Comparison of ENCODE assay signal across 8 cellular contexts in genomic region chr2:146734042-146734715, GRCh38.
DNase-seq lines count a peak whose midpoint lies in the region; ATAC-seq and FAIRE-seq lines count a peak whose summit lies in the region.

No MANE protein-coding gene starts in this region.

- H3K36me3 ChIP-seq in CD4-positive, alpha-beta memory T cell (ENCODE audit: insufficient read depth, low read length): no peaks in the 10 kb centered on the region

- peak in 3 of 5 donors; percentile 4 to 12 (median 5) for DNase-seq in CD4-positive, alpha-beta memory T cell
- peak; percentile 31 for DNase-seq in Jurkat, Clone E6-1 (ENCODE audit: low read depth, low spot score)
- DNase-seq in RCC 7860 (ENCODE audit: low spot score): no peak
- peak; percentile 73 for DNase-seq in fibroblast of gingiva (ENCODE audit: low read depth)
- DNase-seq in pulmonary artery endothelial cell (ENCODE audit: low read depth, low spot score): peak; percentile 19
- no peak for DNase-seq in immature natural killer cell

- intact Hi-C loops in CD4-positive, alpha-beta memory T cell (cut with micrococcal nuclease): no loop called here

- ATAC-seq in GM19395 (IDR thresholded peaks at IDR 0.05; ENCODE audit: unreplicated experiment) (peak; percentile 76), HG03135 (IDR thresholded peaks at IDR 0.05; ENCODE audit: unreplicated experiment) (no peak)

- no peaks in the 10 kb centered on the region for H3K4me1 ChIP-seq in CD4-positive, alpha-beta memory T cell (ENCODE audit: insufficient read depth, low read length)

- FAIRE-seq in RCC 7860 (lab: Jason Lieb, UNC): peak; percentile 8

- POLR2A ChIA-PET in CD4-positive, alpha-beta memory T cell (lab: Charles Lee; ENCODE audit: partially characterized antibody): no interaction called here

- CTCF ChIA-PET in CD4-positive, alpha-beta memory T cell (lab: Charles Lee; ENCODE audit: partially characterized antibody): no interaction called here

- no peaks in the 10 kb centered on the region for H3K36me3 Mint-ChIP-seq in CD4-positive, alpha-beta memory T cell
- H3K36me3 Mint-ChIP-seq in immature natural killer cell: no peaks in the 10 kb centered on the region

- no peak overlapping the region for H3K27ac ChIP-seq in CD4-positive, alpha-beta memory T cell (ENCODE audit: low read depth, low read length)

- H3K4me1 Mint-ChIP-seq in CD4-positive, alpha-beta memory T cell: no peaks in the 10 kb centered on the region
- H3K4me1 Mint-ChIP-seq in immature natural killer cell: no peaks in the 10 kb centered on the region

- peaks cover 0 to under 1% (median 0%) of the 10 kb centered on the region in 8 donors for H3K9me3 Mint-ChIP-seq in CD4-positive, alpha-beta memory T cell
- peaks cover 0 to 6% (median 2%) of the 10 kb centered on the region in 6 donors for H3K9me3 Mint-ChIP-seq in immature natural killer cell

- no peaks in the 10 kb centered on the region for H3K27me3 Mint-ChIP-seq in CD4-positive, alpha-beta memory T cell
- H3K27me3 Mint-ChIP-seq in immature natural killer cell (ENCODE audit: low read depth in 3 of 3): peaks cover 0 to 2% (median 0%) of the 10 kb centered on the region in 3 donors

- H3K27me3 ChIP-seq in CD4-positive, alpha-beta memory T cell (ENCODE audit: insufficient read depth, low read length): no peaks in the 10 kb centered on the region

- H3K9me3 ChIP-seq in CD4-positive, alpha-beta memory T cell (ENCODE audit: control insufficient read depth in 1 of 2, low read length in 2 of 2): no peaks in the 10 kb centered on the region

- no peak overlapping the region for H3K4me3 ChIP-seq in CD4-positive, alpha-beta memory T cell (ENCODE audit: low read length in 2 of 2)
- H3K4me3 ChIP-seq in Jurkat, Clone E6-1 (ENCODE audit: low read length): no peak overlapping the region

- H3K27ac Mint-ChIP-seq in CD4-positive, alpha-beta memory T cell: no peak overlapping the region
- H3K27ac Mint-ChIP-seq in immature natural killer cell: no peak overlapping the region

- H3K4me3 Mint-ChIP-seq in CD4-positive, alpha-beta memory T cell: no peak overlapping the region
- no peak overlapping the region for H3K4me3 Mint-ChIP-seq in immature natural killer cell

Comparison
In these comparisons a context has a peak if more than half of its experiments do, and no peak if none do; other contexts are left out.
1. DNase-seq: peak in CD4-positive, alpha-beta memory T cell (3 of 5), Jurkat, Clone E6-1 (single experiment), fibroblast of gingiva (single experiment) and pulmonary artery endothelial cell (single experiment); none in RCC 7860 (single experiment) and immature natural killer cell (0 of 3).